Comparison of ENCODE assay signal across 24 cellular contexts in the genomic region with DNA sequence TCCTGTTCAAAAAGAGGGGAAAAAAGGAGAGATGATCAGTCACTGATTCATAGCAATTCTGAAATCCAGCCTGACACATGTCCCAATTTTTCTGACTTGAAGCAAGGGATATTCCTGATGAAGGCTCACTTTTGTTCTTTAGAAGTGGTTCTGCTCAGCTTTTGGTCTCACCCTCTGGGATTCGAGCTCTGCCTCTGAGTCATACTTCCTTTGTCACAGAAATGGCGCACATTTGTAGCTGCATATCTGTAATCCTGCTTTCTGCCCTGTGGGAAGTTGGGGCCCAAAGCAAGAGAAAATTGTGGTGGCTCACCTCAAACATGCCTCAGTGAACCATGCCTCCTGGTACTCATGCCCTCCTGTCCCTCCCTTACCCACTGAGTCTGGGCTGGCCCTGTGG. TPM values are rescaled to one million over a fixed set of nuclear protein-coding genes. Genes with fewer than 3 reads are reported as not detected.
"Had no signal": no experiment of that assay in that cellular context is flagged by ENCODE, and none has a peak within 500 bp of the region (broad histone marks: within the 10 kb centered on the region; RNA-seq: fewer than 3 reads in every experiment).

No MANE protein-coding gene starts in this region.

- DNase-seq: activated CD4-positive, alpha-beta T cell treated with anti-CD3 and anti-CD28 coated beads for 36 hours; activated CD4-positive, alpha-beta T cell treated with anti-CD3 and anti-CD28 coated beads, Interleukin-2, amount 50 U/mL, for 48 hours; amygdala; brain microvascular endothelial cell; colonic mucosa; endodermal cell; foreskin keratinocyte; glutamatergic neuron; hypothalamus; left lung; stimulated activated CD4-positive, alpha-beta T cell treated with anti-CD3 and anti-CD28 coated beads, Interleukin-12 subunit alpha, Interleukin-12 subunit beta, amount 100 ng/mL, for 4 hours; stimulated activated CD4-positive, alpha-beta T cell treated with anti-CD3 and anti-CD28 coated beads, Interleukin-1b, Interleukin-23, amount 100 ng/mL, for 48 hours; stimulated activated CD8-positive, alpha-beta memory T cell treated with anti-CD3 and anti-CD28 coated beads, Interleukin-4, amount 100 ng/mL, for 48 hours; stimulated activated naive CD4-positive, alpha-beta T cell; upper lobe of right lung had no signal

- H3K9me3 Mint-ChIP-seq: activated T-helper 1 cell treated with anti-CD3 and anti-CD28 coated beads, Interleukin-12 subunit alpha, Interleukin-12 subunit beta, Interleukin-2, Interleukin-4 antibody, amounts not matched to agents 30 ng/mL and 10 ng/mL and 1 ng/mL, durations not matched to agents 14 hours and 24 hours and 36 hours; endodermal cell; neural crest cell; WTC11 had no signal

- H3K36me3 Mint-ChIP-seq: activated naive CD8-positive, alpha-beta T cell; WTC11 had no signal

- H3K27me3 ChIP-seq: brain microvascular endothelial cell, colonic mucosa, foreskin keratinocyte, left lung, right atrium auricular region had no signal

- FAIRE-seq: keratinocyte had no signal

- H3K4me1 Mint-ChIP-seq: activated CD4-positive, alpha-beta T cell treated with anti-CD3 and anti-CD28 coated beads for 36 hours; central memory CD8-positive, alpha-beta T cell; endodermal cell; neural crest cell had no signal

- H3K27ac Mint-ChIP-seq: activated CD4-positive, alpha-beta T cell treated with anti-CD3 and anti-CD28 coated beads for 36 hours; activated naive CD8-positive, alpha-beta T cell; activated T-helper 1 cell treated with anti-CD3 and anti-CD28 coated beads, Interleukin-12 subunit alpha, Interleukin-12 subunit beta, Interleukin-2, Interleukin-4 antibody, amounts not matched to agents 30 ng/mL and 10 ng/mL and 1 ng/mL, durations not matched to agents 14 hours and 24 hours and 36 hours; endodermal cell; progenitor cell of endocrine pancreas; WTC11 had no signal

- H3K27ac ChIP-seq: brain microvascular endothelial cell, colonic mucosa, foreskin keratinocyte, left lung, right atrium auricular region, upper lobe of right lung had no signal

- H3K4me3 ChIP-seq: colonic mucosa, left lung, right atrium auricular region, upper lobe of right lung had no signal

- ATAC-seq: activated CD4-positive, alpha-beta T cell treated with anti-CD3 and anti-CD28 coated beads for 36 hours; foreskin keratinocyte; left lung; upper lobe of right lung; WTC11 had no signal

- H3K36me3 ChIP-seq: brain microvascular endothelial cell, colonic mucosa, left lung, right atrium auricular region, upper lobe of right lung had no signal

- H3K9me3 ChIP-seq: colonic mucosa, left lung, right atrium auricular region, upper lobe of right lung had no signal

- H3K4me3 Mint-ChIP-seq: activated CD4-positive, alpha-beta T cell treated with anti-CD3 and anti-CD28 coated beads for 36 hours; activated naive CD8-positive, alpha-beta T cell; activated T-helper 1 cell treated with anti-CD3 and anti-CD28 coated beads, Interleukin-12 subunit alpha, Interleukin-12 subunit beta, Interleukin-2, Interleukin-4 antibody, amounts not matched to agents 30 ng/mL and 10 ng/mL and 1 ng/mL, durations not matched to agents 14 hours and 24 hours and 36 hours; central memory CD8-positive, alpha-beta T cell; endodermal cell; neural crest cell; WTC11 had no signal

- H3K4me1 ChIP-seq: colonic mucosa, foreskin keratinocyte, left lung, right atrium auricular region, upper lobe of right lung had no signal

RNA-seq across cellular contexts. Expression of gene FAM78B, which starts 22.3 kb away (rescaled TPM):
- total RNA-seq: epithelial cell of proximal tubule had no signal
